In the genomic region with DNA sequence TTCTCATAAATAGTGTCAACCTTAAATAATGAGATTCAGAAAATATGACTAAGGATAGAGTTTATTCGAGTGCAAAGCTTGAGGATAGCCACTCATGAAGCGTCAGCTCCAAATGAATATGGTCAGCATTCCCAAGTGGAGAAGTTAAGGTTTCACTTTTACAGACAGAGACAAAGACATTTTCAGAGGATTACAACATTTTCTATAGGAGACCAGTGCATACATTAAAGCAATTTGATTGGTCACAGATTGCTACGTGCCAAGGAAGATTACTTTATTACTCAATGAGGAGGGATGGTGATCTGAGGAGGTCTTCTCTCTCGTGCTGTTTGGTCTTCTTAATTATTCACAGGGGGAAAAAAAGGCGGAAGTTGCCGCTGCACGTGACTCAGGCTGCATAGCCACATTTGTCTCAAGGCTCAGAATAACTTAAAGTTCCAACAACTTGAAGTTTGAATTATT, we compare ENCODE assay signal across 9 cellular contexts.
DNase-seq lines count a peak whose midpoint lies in the region; ATAC-seq and TF ChIP-seq lines count a peak whose summit lies in the region.
"Had no signal": no experiment of that assay in that cellular context is flagged by ENCODE, and none has a peak within 500 bp of the region (broad histone marks: within the 10 kb centered on the region; RNA-seq: fewer than 3 reads in every experiment).

No MANE protein-coding gene starts in this region.

- ATAC-seq in left ventricle myocardium superior: no peak
- ATAC-seq in body of pancreas: no peak

- H3K9me3 ChIP-seq in body of pancreas (no peaks in the 10 kb centered on the region), mesodermal cell (ENCODE audit: control insufficient read depth, low read length) (no peaks in the 10 kb centered on the region)

- H3K27ac ChIP-seq in body of pancreas: peak overlapping the region in 3 of 4 donors; percentile 13 to 74 (median 41)
- H3K27ac ChIP-seq in mesodermal cell (ENCODE audit: low read depth, low read length, severe bottlenecking): peak overlapping the region; percentile 96

- H3K4me3 ChIP-seq in body of pancreas: no peak overlapping the region
- no peak overlapping the region for H3K4me3 ChIP-seq in mesodermal cell (ENCODE audit: extremely low read depth, insufficient read depth, low read length, poor library complexity, severe bottlenecking)
- no peak overlapping the region for H3K4me3 ChIP-seq in H7 (ENCODE audit: insufficient read depth, low read depth, low read length)

- H3K4me1 ChIP-seq in body of pancreas (peaks cover 12% of the 10 kb centered on the region), mesodermal cell (ENCODE audit: control insufficient read depth, insufficient read depth, low read length, poor library complexity, severe bottlenecking) (peaks cover 38% of the 10 kb centered on the region)

- H3K36me3 ChIP-seq in body of pancreas (replicated peaks in 1 of 2; ENCODE audit: insufficient read depth in 1 of 2, low read depth in 2 of 2) (no peaks in the 10 kb centered on the region), mesodermal cell (ENCODE audit: control insufficient read depth, insufficient read depth, low read length) (no peaks in the 10 kb centered on the region), H7 (replicated peaks; ENCODE audit: control insufficient read depth, insufficient read depth, low read length) (no peaks in the 10 kb centered on the region)

- H3K27me3 ChIP-seq in body of pancreas: no peaks in the 10 kb centered on the region
- no peaks in the 10 kb centered on the region for H3K27me3 ChIP-seq in H7 (ENCODE audit: control insufficient read depth, insufficient read depth, low read length)

- peak; percentile 36 for DNase-seq in left ventricle myocardium superior
- DNase-seq in cardiac septum (ENCODE audit: low spot score): no peak
- DNase-seq in body of pancreas: peak in 2 of 4 donors; percentile 20 to 56
- no peak for DNase-seq in superior temporal gyrus (ENCODE audit: extremely low spot score)
- no peak for DNase-seq in H7
- DNase-seq in HPDE6-E6E7 (ENCODE audit: extremely low spot score): no peak
- no peak for DNase-seq in activated T-cell treated with anti-CD3 and anti-CD28 coated beads, Interleukin-2, amount 50 U/mL, for 1 hour
- DNase-seq: effector CD4-positive, alpha-beta T cell had no signal

- intact Hi-C loops in left ventricle myocardium superior (cut with micrococcal nuclease) (no loop called here), cardiac septum (cut with DNase I) (no loop called here), body of pancreas (cut with DNase I) (no loop called here)

- 27 to 35% methylated on average over 7 of the region's 7 CpGs for WGBS in body of pancreas, 2 donors
- 20% methylated on average over 1 of the region's 7 CpGs; no CpG with 5 or more reads in 1 of the 2 experiments for WGBS in mesodermal cell (ENCODE audit: insufficient coverage in 2 of 2), 2 experiments

- no peak for TF ChIP-seq CTCF in body of pancreas (IDR thresholded peaks at IDR 0.05)

- no peak for TF ChIP-seq POLR2A in body of pancreas (IDR thresholded peaks at IDR 0.05)
